In the genomic region with DNA sequence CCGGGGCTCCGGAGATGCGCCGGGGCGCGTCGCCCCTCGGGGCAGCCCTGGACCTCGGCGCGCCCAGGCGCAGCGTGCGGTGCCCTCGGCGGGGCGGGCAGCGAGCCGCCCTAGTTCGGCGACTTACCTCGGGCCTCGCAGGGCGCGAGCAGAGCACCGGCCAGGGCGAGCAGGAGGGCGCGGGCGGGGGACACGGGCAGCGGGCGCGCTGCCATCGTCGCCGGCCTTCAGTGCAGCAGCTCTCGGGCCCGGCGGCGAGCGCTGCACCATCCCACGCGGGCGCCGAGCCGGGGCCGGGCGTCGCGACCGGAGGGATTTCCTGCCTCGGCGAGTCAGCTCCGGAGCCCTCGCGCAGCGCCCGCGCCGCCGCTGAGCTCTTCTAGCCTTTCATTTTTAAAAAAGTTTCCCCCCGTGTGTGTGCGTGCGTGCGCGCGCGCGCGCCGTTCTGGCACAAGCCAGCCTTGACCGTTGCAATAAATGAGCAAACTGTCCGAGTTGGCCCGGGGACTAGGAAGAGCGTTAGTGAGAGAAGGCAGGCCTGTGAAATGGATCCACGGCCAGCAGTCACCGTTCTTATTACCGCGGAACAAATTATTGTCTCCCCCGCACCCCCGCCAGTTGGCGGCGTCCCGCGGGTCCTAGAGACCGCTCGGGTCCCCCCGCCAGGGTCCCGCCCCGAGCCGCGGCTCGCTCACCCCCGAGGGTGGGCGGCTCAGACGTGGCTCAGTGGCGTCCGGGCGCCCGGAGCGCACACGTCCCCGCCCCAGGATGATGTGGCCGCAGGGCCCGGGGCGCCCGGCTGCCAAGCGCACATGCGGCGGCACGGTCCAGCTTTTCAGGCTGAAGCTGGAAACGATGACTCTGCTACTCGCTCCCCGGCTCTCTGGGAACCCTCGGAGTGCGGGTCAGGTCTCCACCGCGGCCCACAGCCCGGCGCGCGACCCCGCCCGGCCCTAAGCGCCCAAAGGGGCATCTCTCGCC, we compare ENCODE assay signal across 8 cellular contexts. TPM values are rescaled to one million over a fixed set of nuclear protein-coding genes. Genes with fewer than 3 reads are reported as not detected.
A peak's percentile ranks its signal among the peaks of the same experiment; 100 is the strongest.
DNase-seq lines count a peak whose midpoint lies in the region; ATAC-seq and TF ChIP-seq lines count a peak whose summit lies in the region.

A gene with protein sequence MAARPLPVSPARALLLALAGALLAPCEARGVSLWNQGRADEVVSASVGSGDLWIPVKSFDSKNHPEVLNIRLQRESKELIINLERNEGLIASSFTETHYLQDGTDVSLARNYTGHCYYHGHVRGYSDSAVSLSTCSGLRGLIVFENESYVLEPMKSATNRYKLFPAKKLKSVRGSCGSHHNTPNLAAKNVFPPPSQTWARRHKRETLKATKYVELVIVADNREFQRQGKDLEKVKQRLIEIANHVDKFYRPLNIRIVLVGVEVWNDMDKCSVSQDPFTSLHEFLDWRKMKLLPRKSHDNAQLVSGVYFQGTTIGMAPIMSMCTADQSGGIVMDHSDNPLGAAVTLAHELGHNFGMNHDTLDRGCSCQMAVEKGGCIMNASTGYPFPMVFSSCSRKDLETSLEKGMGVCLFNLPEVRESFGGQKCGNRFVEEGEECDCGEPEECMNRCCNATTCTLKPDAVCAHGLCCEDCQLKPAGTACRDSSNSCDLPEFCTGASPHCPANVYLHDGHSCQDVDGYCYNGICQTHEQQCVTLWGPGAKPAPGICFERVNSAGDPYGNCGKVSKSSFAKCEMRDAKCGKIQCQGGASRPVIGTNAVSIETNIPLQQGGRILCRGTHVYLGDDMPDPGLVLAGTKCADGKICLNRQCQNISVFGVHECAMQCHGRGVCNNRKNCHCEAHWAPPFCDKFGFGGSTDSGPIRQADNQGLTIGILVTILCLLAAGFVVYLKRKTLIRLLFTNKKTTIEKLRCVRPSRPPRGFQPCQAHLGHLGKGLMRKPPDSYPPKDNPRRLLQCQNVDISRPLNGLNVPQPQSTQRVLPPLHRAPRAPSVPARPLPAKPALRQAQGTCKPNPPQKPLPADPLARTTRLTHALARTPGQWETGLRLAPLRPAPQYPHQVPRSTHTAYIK (minus strand): TSS at position 547 of the 981 bp plus-strand sequence. CDS start 332 bp downstream, at position 215.

- ATAC-seq in HG02981 (IDR thresholded peaks at IDR 0.05; ENCODE audit: unreplicated experiment) (no peak), HG03097 (IDR thresholded peaks at IDR 0.05; ENCODE audit: low FRiP score, unreplicated experiment) (no peak), GM21423 (IDR thresholded peaks at IDR 0.05; ENCODE audit: unreplicated experiment) (no peak)

- TF ChIP-seq CTCF in AG04450 (IDR thresholded peaks at IDR 0.05; ENCODE audit: low read depth, low read length) = no peak
- TF ChIP-seq CTCF in coronary artery (IDR thresholded peaks at IDR 0.05) = no peak

- H3K9ac ChIP-seq in HUES64 (ENCODE audit: low read depth, low read length) (peak within 1 kb of the TSS; percentile 10; the same call in 1 of the 2 replicates), subcutaneous abdominal adipose tissue (ENCODE audit: low read length in 5 of 5) (peak within 1 kb of the TSS; percentile 10 to 79 (median 59))

- DNase-seq in AG04450 (ENCODE audit: low read depth, low spot score) (no peak), coronary artery (ENCODE audit: low spot score) (no peak), left kidney (ENCODE audit: low read depth, low spot score) (peak; percentile 65)

- H3K4me3 ChIP-seq in AG04450 (ENCODE audit: low read depth, low read length) (peak within 1 kb of the TSS; percentile 65), HUES64 (ENCODE audit: low read length) (peak within 1 kb of the TSS; percentile 66), coronary artery (peak within 1 kb of the TSS; percentile 66), subcutaneous abdominal adipose tissue (ENCODE audit: low read depth in 1 of 5, low read length in 5 of 5) (peak within 1 kb of the TSS; percentile 63 to 82 (median 70))

- H3K36me3 ChIP-seq in HUES64 (ENCODE audit: insufficient read depth, low read length) (no peaks in the 10 kb centered on the region), subcutaneous abdominal adipose tissue (ENCODE audit: control insufficient read depth in 5 of 5, insufficient read depth in 5 of 5, low read length in 5 of 5) (no peaks in the 10 kb centered on the region)

- POLR2A ChIA-PET in AG04450 (lab: Yijun Ruan, JAX) = interaction anchor here (0.8 to 1.1 kb wide), 2 partner anchors 189 to 211 kb away, joined by 5 to 10 read pairs; no protein-coding TSS in a partner anchor

- H3K27me3 ChIP-seq in AG04450 (ENCODE audit: control insufficient read depth, insufficient read depth, low read length) = no peaks in the 10 kb centered on the region
- peaks cover 52% of the 10 kb centered on the region for H3K27me3 ChIP-seq in HUES64 (ENCODE audit: insufficient read depth, low read length)
- H3K27me3 ChIP-seq in subcutaneous abdominal adipose tissue (ENCODE audit: control insufficient read depth in 5 of 5, insufficient read depth in 4 of 5, low read length in 5 of 5) = peaks cover 0 to 3% (median 0%) of the 10 kb centered on the region in 5 donors

- 1% methylated on average over 127 of the region's 127 CpGs for WGBS in HUES64

- CTCF ChIA-PET in AG04450 (lab: Charles Lee) = interaction anchor here (0.6 to 2.7 kb wide), 6 partner anchors 116 to 453 kb away, joined by 3 to 21 read pairs (median 11); no protein-coding TSS in a partner anchor

- H3K4me1 ChIP-seq in HUES64 (ENCODE audit: insufficient read depth, low read length) (0 out of 2 replicates have a peak, but pooled peaks cover 9% of the 10 kb centered on the region), subcutaneous abdominal adipose tissue (ENCODE audit: control insufficient read depth in 5 of 5, insufficient read depth in 5 of 5, low read length in 5 of 5) (peaks cover 8 to 47% (median 35%) of the 10 kb centered on the region in 5 donors)

- H3K9me3 ChIP-seq in AG04450 (ENCODE audit: control insufficient read depth, insufficient read depth, low read length) = no peaks in the 10 kb centered on the region; the same call in 1 of the 2 replicates
- no peaks in the 10 kb centered on the region for H3K9me3 ChIP-seq in HUES64 (ENCODE audit: insufficient read depth, low read depth, low read length)
- H3K9me3 ChIP-seq in subcutaneous abdominal adipose tissue (ENCODE audit: control insufficient read depth in 5 of 5, low read length in 5 of 5) = no peaks in the 10 kb centered on the region

- no peak within 1 kb of the TSS for H3K27ac ChIP-seq in AG04450 (ENCODE audit: low read depth, low read length)
- H3K27ac ChIP-seq in HUES64 (ENCODE audit: low read depth, low read length) = no peak within 1 kb of the TSS
- H3K27ac ChIP-seq in coronary artery = peak within 1 kb of the TSS in 1 of 2 donors; percentile 51
- peak within 1 kb of the TSS; percentile 86 for H3K27ac ChIP-seq in subcutaneous abdominal adipose tissue (ENCODE audit: low read depth, low read length)

RNA-seq across cellular contexts. Expression of the gene that starts here (rescaled TPM):
- 6.6 and 8.0 TPM in 2 replicates for polyA plus RNA-seq in AG04450 (2011; rRNA removed)
- 11.0 and 11.3 TPM in 2 replicates for polyA minus RNA-seq in AG04450 (2011; rRNA and poly(A)+ RNA removed)
- 2.0 TPM for polyA plus RNA-seq in HUES64 (2013, experiment 1 of 2)
- 4.3 TPM for polyA plus RNA-seq in HUES64 (2013, experiment 2 of 2)
